In genomic region chr7:27883726-27884125, GRCh38 we compare ENCODE assay signal across 16 cellular contexts.
"Had no signal": no experiment of that assay in that cellular context is flagged by ENCODE, and none has a peak within 500 bp of the region (broad histone marks: within the 10 kb centered on the region; RNA-seq: fewer than 3 reads in every experiment).

No MANE protein-coding gene starts in this region.

- DNase-seq: activated B cell treated with CpG ODN at 0.5 μM for 24 hours; activated CD4-positive, alpha-beta T cell treated with anti-CD3 and anti-CD28 coated beads, Interleukin-2, amount 10 ng/mL, durations not matched to agents 24 days and 14 days; activated CD8-positive, alpha-beta memory T cell treated with anti-CD3 and anti-CD28 coated beads for 24 hours; activated naive CD4-positive, alpha-beta T cell treated with anti-CD3 and anti-CD28 coated beads for 36 hours; cerebellar nuclear complex; esophagus squamous epithelium; gastrocnemius medialis; kidney glomerular epithelial cell; naive thymus-derived CD4-positive, alpha-beta T cell; right lobe of liver; T-helper 17 cell; tibial artery had no signal

- H3K9me3 Mint-ChIP-seq: activated CD4-positive, alpha-beta T cell treated with anti-CD3 and anti-CD28 coated beads, Interleukin-2, amount 10 ng/mL, durations not matched to agents 24 days and 14 days; activated T-helper 17 cell treated with anti-CD3 and anti-CD28 coated beads, Interleukin-2, amount 50 U/mL, for 72 hours; brain; stimulated activated memory B cell treated with anti-CD40 and anti-IgM and Interleukin-4, amounts not matched to agents 10 μg/mL and 1 μg/mL and 100 μg/mL, for 72 hours had no signal

- H3K4me1 Mint-ChIP-seq: activated B cell treated with CpG ODN at 0.5 μM for 24 hours; activated CD4-positive, alpha-beta T cell treated with anti-CD3 and anti-CD28 coated beads, Interleukin-2, amount 10 ng/mL, durations not matched to agents 24 days and 14 days; activated T-helper 17 cell treated with anti-CD3 and anti-CD28 coated beads, Interleukin-2, amount 50 U/mL, for 72 hours; naive thymus-derived CD4-positive, alpha-beta T cell; stimulated activated memory B cell treated with anti-CD40 and anti-IgM and Interleukin-4, amounts not matched to agents 10 μg/mL and 1 μg/mL and 100 μg/mL, for 72 hours; T-helper 17 cell had no signal

- H3K27me3 Mint-ChIP-seq: activated B cell treated with CpG ODN at 0.5 μM for 24 hours; activated CD4-positive, alpha-beta T cell treated with anti-CD3 and anti-CD28 coated beads, Interleukin-2, amount 10 ng/mL, durations not matched to agents 24 days and 14 days; activated T-helper 17 cell treated with anti-CD3 and anti-CD28 coated beads, Interleukin-2, amount 50 U/mL, for 72 hours; brain; stimulated activated memory B cell treated with anti-CD40 and anti-IgM and Interleukin-4, amounts not matched to agents 10 μg/mL and 1 μg/mL and 100 μg/mL, for 72 hours; T-helper 17 cell had no signal

- H3K36me3 ChIP-seq: esophagus squamous epithelium, gastrocnemius medialis, prostate gland, right lobe of liver, tibial artery had no signal

- H3K4me1 ChIP-seq: esophagus squamous epithelium, gastrocnemius medialis, prostate gland had no signal

- H3K4me3 Mint-ChIP-seq: activated B cell treated with CpG ODN at 0.5 μM for 24 hours; activated CD4-positive, alpha-beta T cell treated with anti-CD3 and anti-CD28 coated beads, Interleukin-2, amount 10 ng/mL, durations not matched to agents 24 days and 14 days; activated naive CD4-positive, alpha-beta T cell treated with anti-CD3 and anti-CD28 coated beads for 36 hours; activated T-helper 17 cell treated with anti-CD3 and anti-CD28 coated beads, Interleukin-2, amount 50 U/mL, for 72 hours; brain; naive thymus-derived CD4-positive, alpha-beta T cell; stimulated activated memory B cell treated with anti-CD40 and anti-IgM and Interleukin-4, amounts not matched to agents 10 μg/mL and 1 μg/mL and 100 μg/mL, for 72 hours; T-helper 17 cell had no signal

- ATAC-seq: activated T-helper 17 cell treated with anti-CD3 and anti-CD28 coated beads, Interleukin-2, amount 50 U/mL, for 72 hours; gastrocnemius medialis; naive thymus-derived CD4-positive, alpha-beta T cell; stimulated activated memory B cell treated with anti-CD40 and anti-IgM and Interleukin-4, amounts not matched to agents 10 μg/mL and 1 μg/mL and 100 μg/mL, for 72 hours; T-helper 17 cell had no signal

- H3K27me3 ChIP-seq: esophagus squamous epithelium, gastrocnemius medialis, right lobe of liver, tibial artery had no signal

- H3K4me3 ChIP-seq: esophagus squamous epithelium, gastrocnemius medialis, prostate gland, right lobe of liver, tibial artery had no signal

- H3K27ac Mint-ChIP-seq: activated B cell treated with CpG ODN at 0.5 μM for 24 hours; activated CD4-positive, alpha-beta T cell treated with anti-CD3 and anti-CD28 coated beads, Interleukin-2, amount 10 ng/mL, durations not matched to agents 24 days and 14 days; activated naive CD4-positive, alpha-beta T cell treated with anti-CD3 and anti-CD28 coated beads for 36 hours; activated T-helper 17 cell treated with anti-CD3 and anti-CD28 coated beads, Interleukin-2, amount 50 U/mL, for 72 hours; naive thymus-derived CD4-positive, alpha-beta T cell; stimulated activated memory B cell treated with anti-CD40 and anti-IgM and Interleukin-4, amounts not matched to agents 10 μg/mL and 1 μg/mL and 100 μg/mL, for 72 hours; T-helper 17 cell had no signal

- H3K27ac ChIP-seq: esophagus squamous epithelium, gastrocnemius medialis, prostate gland, right lobe of liver, tibial artery had no signal

- H3K9me3 ChIP-seq: esophagus squamous epithelium, gastrocnemius medialis, prostate gland, right lobe of liver, tibial artery had no signal
